8 cellular contexts compared by ENCODE assay signal in the genomic region with DNA sequence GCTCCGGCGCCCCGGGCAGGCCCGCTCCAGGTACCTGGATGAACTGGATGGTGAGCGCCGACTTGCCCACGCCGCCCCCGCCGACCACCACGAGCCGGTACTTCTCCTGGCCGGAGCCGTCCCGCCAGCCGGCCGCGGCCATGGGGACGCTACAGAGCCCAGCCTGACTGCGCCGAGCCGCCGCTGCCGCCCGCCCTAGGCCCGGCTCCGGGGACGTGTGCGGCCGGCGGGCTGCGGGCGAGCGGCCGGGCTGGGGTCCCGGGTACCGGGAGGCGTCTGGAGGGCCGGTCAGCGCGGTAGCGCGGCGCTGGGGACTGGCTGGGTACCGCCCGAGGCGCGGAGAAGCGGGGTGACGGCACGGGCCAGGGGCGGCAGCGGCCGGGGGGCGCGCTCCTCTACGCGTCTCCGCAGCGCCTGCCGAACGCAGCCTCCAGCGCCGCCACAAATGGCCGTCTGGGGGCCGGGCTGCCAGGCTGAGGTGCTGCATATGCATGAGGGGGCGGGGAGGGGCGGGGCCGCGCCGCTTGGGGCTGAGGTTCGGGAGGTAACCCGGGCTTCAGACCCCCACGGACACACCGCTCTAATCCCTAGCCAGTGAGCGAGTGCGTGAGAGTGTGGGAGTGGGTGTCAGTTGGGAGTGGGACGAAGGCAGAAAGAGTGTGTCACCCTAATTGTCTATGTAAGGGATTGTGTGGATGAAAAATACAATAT. TPM values are rescaled to one million over a fixed set of nuclear protein-coding genes. Genes with fewer than 3 reads are reported as not detected.
DNase-seq lines count a peak whose midpoint lies in the region; ATAC-seq and TF ChIP-seq lines count a peak whose summit lies in the region.

A gene (minus strand): TSS at position 455 of the 711 bp plus-strand sequence. CDS start 313 bp downstream, at position 142.

- no peak within 1 kb of the TSS for H3K4ac ChIP-seq in neuronal stem cell (ENCODE audit: low read length)

- no peak within 1 kb of the TSS for H2AK5ac ChIP-seq in neuronal stem cell (ENCODE audit: low read depth, low read length)

- peak within 1 kb of the TSS; percentile 93 for H3K23ac ChIP-seq in neuronal stem cell (ENCODE audit: low read depth, low read length, poor library complexity)

- peak; percentile 58 to 86 (median 75) for DNase-seq in CD8-positive, alpha-beta T cell
- DNase-seq in RPMI7951 (ENCODE audit: low read depth) (peak; percentile 71), fibroblast of villous mesenchyme (ENCODE audit: low read depth) (peak; percentile 71), neuronal stem cell (ENCODE audit: low spot score) (peak; percentile 77)
- peak; percentile 68 for DNase-seq in activated effector memory CD4-positive, alpha-beta T cell treated with Interleukin-2 at 50 U/mL for 16 hours

- no peak within 1 kb of the TSS for H4K8ac ChIP-seq in neuronal stem cell (ENCODE audit: low read depth, low read length)

- peak; percentile 94 for ATAC-seq in CD8-positive, alpha-beta T cell
- peak; percentile 90 for ATAC-seq in GM19328 (IDR thresholded peaks at IDR 0.05; ENCODE audit: unreplicated experiment)
- ATAC-seq in HG03469 (IDR thresholded peaks at IDR 0.05; ENCODE audit: unreplicated experiment): peak; percentile 69

- H3K27me3 Mint-ChIP-seq in CD8-positive, alpha-beta T cell (ENCODE audit: low read depth): no peaks in the 10 kb centered on the region

- peak within 1 kb of the TSS; percentile 39 for H2BK5ac ChIP-seq in neuronal stem cell (ENCODE audit: low read length)

- CTCF ChIA-PET in CD8-positive, alpha-beta T cell (lab: Charles Lee): interaction anchor here (0.8 to 1.6 kb wide), 4 partner anchors 13 to 96 kb away, joined by 3 read pairs; no protein-coding TSS in a partner anchor

- H3K4me2 ChIP-seq in neuronal stem cell (ENCODE audit: insufficient read depth, low read length, poor library complexity, severe bottlenecking): peak within 1 kb of the TSS; percentile 68

- H2BK15ac ChIP-seq in neuronal stem cell (ENCODE audit: low read length): no peak within 1 kb of the TSS

- peak within 1 kb of the TSS; percentile 88 for H3K4me3 Mint-ChIP-seq in CD8-positive, alpha-beta T cell

- intact Hi-C loops in CD8-positive, alpha-beta T cell (cut with DNase I, micrococcal nuclease): loop anchor here (1.0 to 10.0 kb wide), 13 partner anchors 22 to 904 kb away; a partner anchor contains a TSS

- no peaks in the 10 kb centered on the region for H3K9me3 Mint-ChIP-seq in CD8-positive, alpha-beta T cell

- H2BK120ac ChIP-seq in neuronal stem cell (ENCODE audit: low read depth, low read length): no peak within 1 kb of the TSS

- H3K9me3 ChIP-seq in CD8-positive, alpha-beta T cell (ENCODE audit: low read length): no peaks in the 10 kb centered on the region
- H3K9me3 ChIP-seq in neuronal stem cell (replicated peaks in 1 of 2; ENCODE audit: control insufficient read depth in 2 of 2, insufficient read depth in 1 of 2, low read depth in 1 of 2, low read length in 2 of 2) (no peaks in the 10 kb centered on the region), subcutaneous abdominal adipose tissue (ENCODE audit: control insufficient read depth in 5 of 5, low read length in 5 of 5) (no peaks in the 10 kb centered on the region)

- H3K4me1 ChIP-seq in CD8-positive, alpha-beta T cell (ENCODE audit: insufficient read depth, low read length): peaks cover 17% of the 10 kb centered on the region
- H3K4me1 ChIP-seq in neuronal stem cell (ENCODE audit: control insufficient read depth in 2 of 2, insufficient read depth in 1 of 2, low read depth in 1 of 2, low read length in 2 of 2) (peaks cover 3 to 4% of the 10 kb centered on the region in 2 donors), subcutaneous abdominal adipose tissue (ENCODE audit: control insufficient read depth in 5 of 5, insufficient read depth in 5 of 5, low read length in 5 of 5) (peaks cover 0 to 26% (median 15%) of the 10 kb centered on the region in 5 donors)

- H3K9ac ChIP-seq in neuronal stem cell (ENCODE audit: low read depth, low read length, poor library complexity) (peak within 1 kb of the TSS; percentile 98), subcutaneous abdominal adipose tissue (ENCODE audit: low read length in 5 of 5) (peak within 1 kb of the TSS; percentile 62 to 90 (median 80))

- no peak within 1 kb of the TSS for H2BK12ac ChIP-seq in neuronal stem cell (ENCODE audit: low read length)

- H3K27me3 ChIP-seq in CD8-positive, alpha-beta T cell (ENCODE audit: insufficient read depth, low read length): no peaks in the 10 kb centered on the region
- no peaks in the 10 kb centered on the region for H3K27me3 ChIP-seq in neuronal stem cell (ENCODE audit: control insufficient read depth in 3 of 3, insufficient read depth in 3 of 3, low read depth in 1 of 3, low read length in 3 of 3)
- H3K27me3 ChIP-seq in subcutaneous abdominal adipose tissue (ENCODE audit: control insufficient read depth in 5 of 5, insufficient read depth in 4 of 5, low read length in 5 of 5): no peaks in the 10 kb centered on the region

- no peaks in the 10 kb centered on the region for H3K79me1 ChIP-seq in neuronal stem cell (ENCODE audit: low read depth, low read length)

- H3K36me3 ChIP-seq in CD8-positive, alpha-beta T cell (ENCODE audit: insufficient read depth, low read length): no peaks in the 10 kb centered on the region
- no peaks in the 10 kb centered on the region for H3K36me3 ChIP-seq in neuronal stem cell (replicated peaks in 1 of 2; ENCODE audit: control insufficient read depth in 2 of 2, insufficient read depth in 2 of 2, low read length in 2 of 2)
- H3K36me3 ChIP-seq in subcutaneous abdominal adipose tissue (ENCODE audit: control insufficient read depth in 5 of 5, insufficient read depth in 5 of 5, low read length in 5 of 5): no peaks in the 10 kb centered on the region

- H3K14ac ChIP-seq in neuronal stem cell (ENCODE audit: low read length): peak within 1 kb of the TSS; percentile 21

- H3K4me3 ChIP-seq in CD8-positive, alpha-beta T cell (ENCODE audit: low read depth, low read length): peak within 1 kb of the TSS; percentile 66
- H3K4me3 ChIP-seq in fibroblast of villous mesenchyme (ENCODE audit: low read depth, low read length) (peak within 1 kb of the TSS; percentile 76), neuronal stem cell (ENCODE audit: low read length in 2 of 2) (peak within 1 kb of the TSS; percentile 61 to 96), subcutaneous abdominal adipose tissue (ENCODE audit: low read depth in 1 of 5, low read length in 5 of 5) (peak within 1 kb of the TSS; percentile 74 to 88 (median 77))

- H3K27ac Mint-ChIP-seq in CD8-positive, alpha-beta T cell: peak within 1 kb of the TSS; percentile 83

- H2AFZ ChIP-seq in neuronal stem cell (ENCODE audit: low read length): peak within 1 kb of the TSS; percentile 91

- peaks cover 3% of the 10 kb centered on the region for H3K36me3 Mint-ChIP-seq in CD8-positive, alpha-beta T cell

- H3K27ac ChIP-seq in CD8-positive, alpha-beta T cell (ENCODE audit: low read depth, low read length): peak within 1 kb of the TSS; percentile 64
- H3K27ac ChIP-seq in neuronal stem cell (replicated peaks; ENCODE audit: low read length): peak within 1 kb of the TSS; percentile 77
- peak within 1 kb of the TSS; percentile 80 for H3K27ac ChIP-seq in subcutaneous abdominal adipose tissue (ENCODE audit: low read depth, low read length)

- peaks cover 35% of the 10 kb centered on the region for H3K4me1 Mint-ChIP-seq in CD8-positive, alpha-beta T cell (ENCODE audit: low read depth)

- TF ChIP-seq CTCF in CD8-positive, alpha-beta T cell (IDR thresholded peaks at IDR 0.05): no peak
- no peak for TF ChIP-seq CTCF in fibroblast of villous mesenchyme (IDR thresholded peaks at IDR 0.05; ENCODE audit: insufficient read depth, low read depth, low read length)

- no CpG with 5 or more reads among the region's 78 CpGs for WGBS in neuronal stem cell (ENCODE audit: extremely low coverage in 2 of 2, insufficient read length in 2 of 2, insufficient replicate concordance in 1 of 2), 2 donors

- H4K91ac ChIP-seq in neuronal stem cell (ENCODE audit: low read depth, low read length, poor library complexity): no peak within 1 kb of the TSS

- POLR2A ChIA-PET in CD8-positive, alpha-beta T cell (lab: Charles Lee): interaction anchor here (0.7 to 1.0 kb wide), 2 partner anchors 13 to 56 kb away, joined by 3 to 4 read pairs; no protein-coding TSS in a partner anchor

- H3K18ac ChIP-seq in neuronal stem cell (ENCODE audit: low read length): peak within 1 kb of the TSS; percentile 97

RNA-seq across cellular contexts. Expression of the gene that starts here (rescaled TPM):
- 10 to 100 TPM; 38.5 to 40.6 TPM for total RNA-seq in CD8-positive, alpha-beta T cell
- 34.9 and 41.1 TPM in 2 replicates for total RNA-seq in RPMI7951 (2014; rRNA removed; shearing (Covaris generic))
- 73.8 and 138 TPM in 2 replicates for total RNA-seq in fibroblast of villous mesenchyme
- 53.5 TPM for polyA plus RNA-seq in neuronal stem cell (2013, experiment 1 of 2)
- polyA plus RNA-seq in neuronal stem cell (2013, experiment 2 of 2): 52.9 TPM

Comparison
In these comparisons a context has a peak if more than half of its experiments do, and no peak if none do; other contexts are left out.
1. Peak in every context shown above with its lines: DNase-seq, ATAC-seq, H3K4me3 ChIP-seq and H3K27ac ChIP-seq.